In the genomic region with DNA sequence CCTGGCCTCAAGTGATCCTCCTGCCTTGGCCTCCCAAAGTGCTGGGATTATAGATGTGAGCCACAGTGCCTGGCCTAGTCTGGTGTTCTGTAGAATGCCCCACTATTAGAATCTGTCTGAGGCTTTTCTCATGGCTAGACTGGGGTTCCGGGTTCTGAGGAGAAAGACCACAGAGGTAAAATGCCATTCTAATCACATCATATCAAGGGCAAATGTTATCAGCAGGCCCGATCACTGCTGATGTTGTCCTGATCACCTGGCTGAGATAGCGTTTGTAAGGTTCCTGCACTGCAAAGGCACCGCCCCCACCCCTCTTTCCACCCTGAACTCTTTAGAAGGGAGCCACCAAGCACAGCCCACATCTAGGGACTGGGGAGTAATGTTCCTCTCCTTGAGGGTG, we compare ENCODE assay signal across 21 cellular contexts.
"Had no signal": no experiment of that assay in that cellular context is flagged by ENCODE, and none has a peak within 500 bp of the region (broad histone marks: within the 10 kb centered on the region; RNA-seq: fewer than 3 reads in every experiment).

No MANE protein-coding gene starts in this region.

- H3K4me1 ChIP-seq: gastrocnemius medialis had no signal

- H3K27ac ChIP-seq: epithelial cell of prostate, esophagus muscularis mucosa, gastrocnemius medialis, left ventricle myocardium inferior, lower lobe of right lung, tibial nerve had no signal

- H3K9me3 ChIP-seq: esophagus muscularis mucosa, gastrocnemius medialis, left ventricle myocardium inferior, lower lobe of right lung, tibial nerve had no signal

- ATAC-seq: effector memory CD8-positive, alpha-beta T cell; gastrocnemius medialis; left cardiac atrium; lower lobe of right lung; naive thymus-derived CD4-positive, alpha-beta T cell; stimulated activated effector memory CD8-positive, alpha-beta T cell treated with anti-CD3 and anti-CD28 coated beads, Interleukin-12 subunit alpha, Interleukin-12 subunit beta, amount 100 ng/mL, for 72 hours had no signal

- H3K36me3 ChIP-seq: esophagus muscularis mucosa, gastrocnemius medialis, left ventricle myocardium inferior, lower lobe of right lung, tibial nerve had no signal

- H3K36me3 Mint-ChIP-seq: memory B cell; naive thymus-derived CD4-positive, alpha-beta T cell; stimulated activated effector memory CD8-positive, alpha-beta T cell treated with anti-CD3 and anti-CD28 coated beads, Interleukin-12 subunit alpha, Interleukin-12 subunit beta, amount 100 ng/mL, for 72 hours had no signal

- H3K27me3 Mint-ChIP-seq: effector memory CD8-positive, alpha-beta T cell; memory B cell; naive thymus-derived CD4-positive, alpha-beta T cell; stimulated activated naive CD8-positive, alpha-beta T cell treated with anti-CD3 and anti-CD28 coated beads, Interleukin-15, Interleukin-2, amounts not matched to agents 100 ng/mL and 50 ng/mL, for 24 hours had no signal

- H3K27me3 ChIP-seq: esophagus muscularis mucosa, gastrocnemius medialis, tibial nerve had no signal

- DNase-seq: cerebellar nuclear complex; effector memory CD8-positive, alpha-beta T cell; gastrocnemius medialis; left cardiac atrium; left ventricle myocardium inferior; lower lobe of right lung; naive thymus-derived CD4-positive, alpha-beta T cell; nephron progenitor cell; small intestine; stimulated activated CD4-positive, alpha-beta T cell treated with anti-CD3 and anti-CD28 coated beads, Interleukin-12 subunit alpha, Interleukin-12 subunit beta, amount 100 ng/mL, for 4 hours; stimulated activated CD4-positive, alpha-beta T cell treated with anti-CD3 and anti-CD28 coated beads, Interleukin-2, amount 100 ng/mL, for 48 hours; stimulated activated CD8-positive, alpha-beta memory T cell treated with anti-CD3 and anti-CD28 coated beads, Interleukin-4, amount 100 ng/mL, for 48 hours had no signal

- H3K27ac Mint-ChIP-seq: effector memory CD8-positive, alpha-beta T cell; memory B cell; stimulated activated effector memory CD8-positive, alpha-beta T cell treated with anti-CD3 and anti-CD28 coated beads, Interleukin-12 subunit alpha, Interleukin-12 subunit beta, amount 100 ng/mL, for 72 hours; stimulated activated naive CD8-positive, alpha-beta T cell treated with anti-CD3 and anti-CD28 coated beads, Interleukin-15, Interleukin-2, amounts not matched to agents 100 ng/mL and 50 ng/mL, for 24 hours had no signal

- H3K4me3 ChIP-seq: esophagus muscularis mucosa, gastrocnemius medialis, left ventricle myocardium inferior, lower lobe of right lung, tibial nerve had no signal

- H3K9me3 Mint-ChIP-seq: dendritic cell treated with granulocyte-macrophage colony-stimulating factor and Interleukin-4, amounts not matched to agents 40 ng/mL and 50 ng/mL, for 4 days; effector memory CD8-positive, alpha-beta T cell; memory B cell; naive thymus-derived CD4-positive, alpha-beta T cell; nephron progenitor cell; stimulated activated effector memory CD8-positive, alpha-beta T cell treated with anti-CD3 and anti-CD28 coated beads, Interleukin-12 subunit alpha, Interleukin-12 subunit beta, amount 100 ng/mL, for 72 hours; stimulated activated naive CD8-positive, alpha-beta T cell treated with anti-CD3 and anti-CD28 coated beads, Interleukin-15, Interleukin-2, amounts not matched to agents 100 ng/mL and 50 ng/mL, for 24 hours had no signal

- H3K4me3 Mint-ChIP-seq: dendritic cell treated with granulocyte-macrophage colony-stimulating factor and Interleukin-4, amounts not matched to agents 40 ng/mL and 50 ng/mL, for 4 days; effector memory CD8-positive, alpha-beta T cell; memory B cell; naive thymus-derived CD4-positive, alpha-beta T cell; nephron progenitor cell; stimulated activated effector memory CD8-positive, alpha-beta T cell treated with anti-CD3 and anti-CD28 coated beads, Interleukin-12 subunit alpha, Interleukin-12 subunit beta, amount 100 ng/mL, for 72 hours; stimulated activated naive CD8-positive, alpha-beta T cell treated with anti-CD3 and anti-CD28 coated beads, Interleukin-15, Interleukin-2, amounts not matched to agents 100 ng/mL and 50 ng/mL, for 24 hours had no signal

- FAIRE-seq: colon, keratinocyte, small intestine had no signal
